In the genomic region with DNA sequence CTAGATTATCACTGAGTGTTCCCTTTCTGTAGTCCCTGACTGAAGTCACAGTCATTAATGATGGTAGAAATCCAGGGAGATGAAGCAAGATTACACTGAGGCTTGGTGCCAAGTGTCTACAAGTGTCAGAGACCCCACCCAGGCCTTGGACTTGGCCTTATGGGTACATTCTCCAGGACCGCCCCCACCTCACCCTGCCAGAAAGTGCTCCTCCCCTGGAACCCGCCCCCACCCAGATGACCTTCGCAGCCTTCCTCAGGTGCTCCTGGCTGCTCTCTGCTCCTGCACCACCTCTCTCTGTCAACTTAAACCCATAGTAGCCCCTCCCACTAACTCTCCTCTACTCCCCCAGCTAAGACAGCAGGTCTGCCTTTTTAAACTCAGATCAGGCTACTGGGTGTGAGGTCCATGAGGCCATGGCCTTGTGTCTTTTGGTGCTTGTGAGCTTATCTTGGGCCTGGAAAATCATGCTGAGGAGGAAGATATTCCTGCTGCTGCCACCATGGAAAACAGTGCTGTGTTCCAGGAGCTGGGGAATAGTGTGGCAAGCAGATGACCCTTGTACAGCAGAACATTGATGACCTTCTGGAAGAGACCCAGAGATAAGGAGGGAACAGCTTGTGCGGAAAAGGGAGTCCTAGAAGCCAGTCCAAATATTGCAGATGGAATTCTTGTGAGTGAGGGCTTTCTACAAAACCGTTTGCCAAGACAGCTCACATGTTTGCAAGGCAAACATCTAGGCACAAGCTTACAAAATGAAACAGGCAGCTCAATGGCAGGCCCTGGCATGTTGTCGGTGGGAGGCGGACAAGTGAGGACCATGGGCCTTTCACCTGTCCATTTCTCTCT, we compare ENCODE assay signal across 17 cellular contexts. TPM values are rescaled to one million over a fixed set of nuclear protein-coding genes. Genes with fewer than 3 reads are reported as not detected.
DNase-seq lines count a peak whose midpoint lies in the region; ATAC-seq and TF ChIP-seq lines count a peak whose summit lies in the region.
"Had no signal": no experiment of that assay in that cellular context is flagged by ENCODE, and none has a peak within 500 bp of the region (broad histone marks: within the 10 kb centered on the region; RNA-seq: fewer than 3 reads in every experiment).

No MANE protein-coding gene starts in this region.

- ATAC-seq in left colon (peak; percentile 70), GM18861 (IDR thresholded peaks at IDR 0.05; ENCODE audit: unreplicated experiment) (no peak)

- POLR2A ChIA-PET in Caco-2 (lab: Charles Lee): no interaction called here

- H3K4me3 ChIP-seq in colonic mucosa: no peak overlapping the region
- no peak overlapping the region for H3K4me3 ChIP-seq in stomach smooth muscle (ENCODE audit: low read length in 2 of 2)
- no peak overlapping the region for H3K4me3 ChIP-seq in Caco-2 (ENCODE audit: low read depth, low read length)
- H3K4me3 ChIP-seq in Karpas-422 (ENCODE audit: low read length): no peak overlapping the region
- H3K4me3 ChIP-seq: esophagus squamous epithelium had no signal

- CTCF ChIA-PET in Caco-2 (lab: Charles Lee): interaction anchor here (0.9 to 2.1 kb wide), 3 partner anchors 135 to 138 kb away, joined by 3 to 11 read pairs (median 4); no protein-coding TSS in a partner anchor

- H3K4me1 ChIP-seq in colonic mucosa (peaks cover 3% of the 10 kb centered on the region), stomach smooth muscle (ENCODE audit: control insufficient read depth, insufficient read depth, low read length) (peaks cover 44% of the 10 kb centered on the region), Caco-2 (no peaks in the 10 kb centered on the region), Karpas-422 (ENCODE audit: low read length) (peaks cover 10% of the 10 kb centered on the region)

- no peaks in the 10 kb centered on the region for H3K9me3 ChIP-seq in colonic mucosa
- H3K9me3 ChIP-seq in stomach smooth muscle (ENCODE audit: control insufficient read depth in 2 of 2, low read length in 2 of 2): no peaks in the 10 kb centered on the region
- no peaks in the 10 kb centered on the region for H3K9me3 ChIP-seq in Caco-2
- no peaks in the 10 kb centered on the region for H3K9me3 ChIP-seq in Karpas-422 (ENCODE audit: low read length)
- H3K9me3 ChIP-seq: esophagus squamous epithelium had no signal

- H3K9me2 ChIP-seq in Karpas-422 (replicated peaks; ENCODE audit: insufficient read depth, low read length): no peaks in the 10 kb centered on the region

- no peaks in the 10 kb centered on the region for H3K9me3 Mint-ChIP-seq in Caco-2 (ENCODE audit: unreplicated experiment)
- H3K9me3 Mint-ChIP-seq: activated CD4-positive, alpha-beta T cell treated with anti-CD3 and anti-CD28 coated beads, Interleukin-2, amount 10 ng/mL, durations not matched to agents 24 days and 14 days; activated T-helper 2 cell treated with anti-CD3 and anti-CD28 coated beads, Interferon-gamma antibody, Interleukin-2, Interleukin-4, amounts not matched to agents 10 μg/mL and 5 μg/mL and 100 μg/mL, durations not matched to agents 14 hours and 24 hours and 36 hours had no signal

- H3K27ac Mint-ChIP-seq in Caco-2 (ENCODE audit: unreplicated experiment): no peak overlapping the region
- H3K27ac Mint-ChIP-seq: activated CD4-positive, alpha-beta T cell treated with anti-CD3 and anti-CD28 coated beads, Interleukin-2, amount 10 ng/mL, durations not matched to agents 24 days and 14 days; activated T-helper 2 cell treated with anti-CD3 and anti-CD28 coated beads, Interferon-gamma antibody, Interleukin-2, Interleukin-4, amounts not matched to agents 10 μg/mL and 5 μg/mL and 100 μg/mL, durations not matched to agents 14 hours and 24 hours and 36 hours had no signal

- H3K4me2 ChIP-seq in Karpas-422 (ENCODE audit: low read depth, low read length, poor library complexity, severe bottlenecking): no peak overlapping the region

- intact Hi-C loops in colonic mucosa (cut with DNase I): loop anchor here (2.0 to 5.0 kb wide), 2 partner anchors 135 to 314 kb away; no protein-coding TSS in a partner anchor
- intact Hi-C loops in left colon (cut with DNase I, micrococcal nuclease): loop anchor here in 1 of 2 donors (5.0 kb wide), 1 partner anchor 139 kb away; no protein-coding TSS in a partner anchor
- intact Hi-C loops in Caco-2 (cut with micrococcal nuclease; ENCODE audit: unreplicated experiment): no loop called here

- BruUV-seq in Caco-2 (replicated peaks; lab: Mats Ljungman, UMichigan): no TSS peak

- H3K27me3 Mint-ChIP-seq in Caco-2 (ENCODE audit: insufficient read depth, unreplicated experiment): peaks cover 3% of the 10 kb centered on the region

- peaks cover 14% of the 10 kb centered on the region for H3K4me1 Mint-ChIP-seq in Caco-2 (ENCODE audit: low read depth, unreplicated experiment)

- H3K27me3 ChIP-seq in colonic mucosa (no peaks in the 10 kb centered on the region), stomach smooth muscle (ENCODE audit: control insufficient read depth in 1 of 2, insufficient read depth in 2 of 2, low read length in 2 of 2) (no peaks in the 10 kb centered on the region), Caco-2 (replicated peaks; ENCODE audit: control insufficient read depth, insufficient read depth, low read length) (no peaks in the 10 kb centered on the region), Karpas-422 (ENCODE audit: low read length) (no peaks in the 10 kb centered on the region; the same call in 1 of the 2 replicates)
- H3K27me3 ChIP-seq: esophagus squamous epithelium had no signal

- no peaks in the 10 kb centered on the region for H4K20me1 ChIP-seq in Karpas-422 (ENCODE audit: insufficient read depth, low read depth, low read length)

- H3K27ac ChIP-seq in colonic mucosa (no peak overlapping the region), stomach smooth muscle (ENCODE audit: low read length) (peak overlapping the region; percentile 67), Karpas-422 (ENCODE audit: low read length) (no peak overlapping the region)

- H3K4me3 Mint-ChIP-seq in Caco-2 (ENCODE audit: unreplicated experiment): no peak overlapping the region
- H3K4me3 Mint-ChIP-seq: activated CD4-positive, alpha-beta T cell treated with anti-CD3 and anti-CD28 coated beads, Interleukin-2, amount 10 ng/mL, durations not matched to agents 24 days and 14 days had no signal

- no peak overlapping the region for H2AFZ ChIP-seq in Karpas-422 (ENCODE audit: low read length)

- no peaks in the 10 kb centered on the region for H3K79me2 ChIP-seq in Karpas-422 (ENCODE audit: low read length)

- H3K36me3 ChIP-seq in colonic mucosa: no peaks in the 10 kb centered on the region
- no peaks in the 10 kb centered on the region for H3K36me3 ChIP-seq in stomach smooth muscle (ENCODE audit: control insufficient read depth in 2 of 2, insufficient read depth in 2 of 2, low read length in 2 of 2)
- H3K36me3 ChIP-seq in Caco-2 (ENCODE audit: control insufficient read depth, insufficient read depth, low read length): no peaks in the 10 kb centered on the region
- H3K36me3 ChIP-seq in Karpas-422 (ENCODE audit: insufficient read depth, low read length): no peaks in the 10 kb centered on the region
- H3K36me3 ChIP-seq: esophagus squamous epithelium had no signal

- no peaks in the 10 kb centered on the region for H3K36me3 Mint-ChIP-seq in Caco-2 (ENCODE audit: insufficient read depth, unreplicated experiment)

- H3K9ac ChIP-seq in colonic mucosa (ENCODE audit: low read depth in 2 of 2, low read length in 2 of 2) (no peak overlapping the region), stomach smooth muscle (ENCODE audit: low read length in 2 of 2) (no peak overlapping the region), Karpas-422 (ENCODE audit: low read length) (no peak overlapping the region)

- TF ChIP-seq CTCF in colonic mucosa (IDR thresholded peaks at IDR 0.05): no peak
- TF ChIP-seq CTCF in Caco-2 (IDR thresholded peaks at IDR 0.05; ENCODE audit: insufficient read depth in 1 of 2, low read depth in 1 of 2, low read length in 1 of 2, severe bottlenecking in 1 of 2, unreplicated experiment in 1 of 2): no peak

- DNase-seq in NCI-H446 treated with DMSO at 0.1 percent for 48 hours (lab: John Stamatoyannopoulos, UW): peak; percentile 51
- peak; percentile 36 for DNase-seq in colonic mucosa
- peak in 1 of 2 donors; percentile 44 for DNase-seq in left colon
- no peak for DNase-seq in Caco-2
- no peak for DNase-seq in kidney glomerular epithelial cell (lab: John Stamatoyannopoulos, UW)
- no peak for DNase-seq in Karpas-422
- DNase-seq: activated CD4-positive, alpha-beta T cell treated with anti-CD3 and anti-CD28 coated beads, Interleukin-2, amount 10 ng/mL, durations not matched to agents 24 days and 14 days; effector CD8-positive, alpha-beta T cell; esophagus squamous epithelium; NCI-H2029; NCI-H510A treated with DMSO at 0.1 percent for 48 hours; SIG-M5; stimulated activated CD4-positive, alpha-beta T cell treated with anti-CD3 and anti-CD28 coated beads, Interleukin-4, amount 100 ng/mL, for 1 hour; T-helper 1 cell had no signal

RNA-seq across cellular contexts. Expression of gene NDUFB4, which starts 40.3 kb away (rescaled TPM):
- total RNA-seq in colonic mucosa: 100 to 1,000 TPM; 183 to 192 TPM
- total RNA-seq in left colon: 100 to 1,000 TPM; 151 to 180 TPM
- 133 and 136 TPM in 2 replicates for total RNA-seq in Caco-2 (2022)
- 105 and 162 TPM in 2 replicates for total RNA-seq in Karpas-422 (2014; rRNA removed; shearing (Covaris generic); ENCODE audit: low replicate concordance)

Comparison
In these comparisons a context has a peak if more than half of its experiments do, and no peak if none do; other contexts are left out.
1. DNase-seq: peak in NCI-H446 treated with DMSO at 0.1 percent for 48 hours (single experiment) and colonic mucosa (single experiment); none in Caco-2 (0 of 2), kidney glomerular epithelial cell (single experiment) and Karpas-422 (single experiment).